1 cellular context compared by ENCODE assay signal in the genomic region with DNA sequence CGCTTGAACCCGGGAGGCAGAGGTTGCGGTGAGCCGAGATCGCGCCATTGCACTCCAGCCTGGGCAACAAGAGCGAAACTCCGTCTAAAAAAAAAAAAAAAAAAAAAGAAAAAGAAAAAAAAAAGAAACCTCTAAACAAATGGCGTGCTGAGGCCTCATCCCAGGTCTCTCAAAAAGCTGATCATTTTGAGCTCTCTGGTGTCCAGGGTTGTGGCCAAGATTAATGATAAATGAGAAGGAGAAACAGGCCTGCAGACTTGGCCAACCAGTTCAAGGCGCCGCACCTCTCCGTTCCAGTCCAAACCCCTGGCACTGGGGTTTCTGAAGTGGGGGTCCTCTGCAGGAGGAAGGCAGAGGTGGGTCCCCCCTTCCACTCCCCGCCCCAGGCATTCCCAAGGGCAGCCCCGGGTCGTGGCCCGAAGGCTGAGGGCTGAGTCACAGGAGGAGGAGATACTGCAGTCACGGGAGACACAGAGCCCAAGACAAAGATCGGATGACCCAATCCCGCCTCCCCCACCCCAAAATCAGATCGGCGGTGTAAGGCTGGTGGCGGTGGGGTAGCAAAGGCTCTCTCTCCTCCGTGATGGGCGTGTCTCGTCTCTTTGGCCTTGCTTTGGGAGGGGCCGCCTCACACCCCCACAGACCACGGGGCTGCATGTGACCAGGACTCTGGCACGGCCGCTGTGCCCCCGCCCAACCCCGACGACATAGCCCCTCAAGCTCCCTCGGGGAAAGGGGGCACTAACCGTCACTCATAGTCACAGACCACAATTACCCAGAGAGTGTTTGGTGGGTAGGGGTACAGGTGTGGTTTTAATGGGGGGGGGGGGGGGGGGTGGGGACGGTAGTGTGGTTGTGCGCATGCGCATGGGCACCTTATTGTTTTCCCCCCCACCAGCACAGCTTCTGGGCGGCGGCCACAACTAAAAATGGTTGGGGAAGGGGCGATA.
TF ChIP-seq lines count a peak whose summit lies in the region.

No MANE protein-coding gene starts in this region.

TF ChIP-seq in H1, 55 proteins besides CTCF, POLR2A, EP300 and RAD21:
- TF ChIP-seq SP2 (IDR thresholded peaks at IDR 0.05; ENCODE audit: low read length): no peak
- TF ChIP-seq NRF1 (IDR thresholded peaks at IDR 0.05; ENCODE audit: low read depth, low read length): peak; percentile 36
- 0 out of 2 replicates have a peak, but pooled peaks have one; percentile 33 for TF ChIP-seq PHF8 (conservative IDR thresholded peaks at IDR 0.05; ENCODE audit: low read depth, low read length)
- TF ChIP-seq EGR1 (IDR thresholded peaks at IDR 0.05; ENCODE audit: borderline replicate concordance, low read depth, low read length): peak; percentile 26; the same call in 1 of the 2 replicates
- TF ChIP-seq USF2 (IDR thresholded peaks at IDR 0.05; ENCODE audit: low read length): peak; percentile 45
- no peak; the same call in 1 of the 2 replicates for TF ChIP-seq POLR2AphosphoS5 (IDR thresholded peaks at IDR 0.05; ENCODE audit: low read depth, low read length)
- TF ChIP-seq HDAC2 (IDR thresholded peaks at IDR 0.05; ENCODE audit: borderline replicate concordance in 1 of 2, low read depth in 2 of 2, low read length in 2 of 2): 0 out of 4 replicates have a peak, but pooled peaks of 1 of the 2 experiments have one; percentile 4
- peak; percentile 36; the same call in 1 of the 2 replicates for TF ChIP-seq TAF1 (IDR thresholded peaks at IDR 0.05; ENCODE audit: low read depth, low read length)
- TF ChIP-seq KDM1A (IDR thresholded peaks at IDR 0.05; ENCODE audit: borderline replicate concordance, low read length): no peak
- TF ChIP-seq TBP (IDR thresholded peaks at IDR 0.05; ENCODE audit: low read depth, low read length): no peak
- TF ChIP-seq, protein P1, sequence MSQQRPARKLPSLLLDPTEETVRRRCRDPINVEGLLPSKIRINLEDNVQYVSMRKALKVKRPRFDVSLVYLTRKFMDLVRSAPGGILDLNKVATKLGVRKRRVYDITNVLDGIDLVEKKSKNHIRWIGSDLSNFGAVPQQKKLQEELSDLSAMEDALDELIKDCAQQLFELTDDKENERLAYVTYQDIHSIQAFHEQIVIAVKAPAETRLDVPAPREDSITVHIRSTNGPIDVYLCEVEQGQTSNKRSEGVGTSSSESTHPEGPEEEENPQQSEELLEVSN (IDR thresholded peaks at IDR 0.05): no peak
- TF ChIP-seq JUN (IDR thresholded peaks at IDR 0.05; ENCODE audit: low read depth, low read length): no peak
- TF ChIP-seq HDAC6 (IDR thresholded peaks at IDR 0.05; ENCODE audit: low read depth, low read length): no peak
- no peak for TF ChIP-seq RFX5 (IDR thresholded peaks at IDR 0.05; ENCODE audit: borderline replicate concordance, low read depth, low read length)
TF ChIP-seq in H1: peak in this region for 6.
